ENCODE assay signal across 3 cellular contexts in genomic region chr5:134516984-134517383, GRCh38. TPM values are rescaled to one million over a fixed set of nuclear protein-coding genes. Genes with fewer than 3 reads are reported as not detected.
A peak's percentile ranks its signal among the peaks of the same experiment; 100 is the strongest.
DNase-seq lines count a peak whose midpoint lies in the region; ATAC-seq, FAIRE-seq and TF ChIP-seq lines count a peak whose summit lies in the region.
"Not testable (repeated sequence)": the region's sequence is repeated elsewhere in the genome, so short reads cannot be mapped to it uniquely, and the experiment has no call there.

No MANE protein-coding gene starts in this region.

- not testable (repeated sequence) for TF ChIP-seq CTCF in HEK293 (tag by site-specific recombination; IDR thresholded peaks at IDR 0.05); WTC11 (IDR thresholded peaks at IDR 0.05); K562 (IDR thresholded peaks at IDR 0.05 in 2 of 3, conservative IDR thresholded peaks at IDR 0.05 in 1 of 3; ENCODE audit: insufficient read depth in 2 of 3, low read depth in 1 of 3, low read length in 3 of 3)

- H2AFZ ChIP-seq in K562 (ENCODE audit: low read depth, low read length): not testable (repeated sequence)

- H4K20me1 ChIP-seq in K562 (replicated peaks; ENCODE audit: control insufficient read depth, insufficient read depth, low read length): not testable (repeated sequence)

- peaks cover 27% of the 10 kb centered on the region for H3K4me1 Mint-ChIP-seq in WTC11

- H3K36me3 ChIP-seq in HEK293 (ENCODE audit: control insufficient read depth in 2 of 2, insufficient read depth in 1 of 2, low read length in 2 of 2); K562 (ENCODE audit: control insufficient read depth, insufficient read depth, low read length): not testable (repeated sequence)

- not testable (repeated sequence) for H3K9me1 ChIP-seq in K562 (ENCODE audit: control insufficient read depth, insufficient read depth, low read length)

- TF ChIP-seq RAD21 in K562 (CRISPR knock-in tag; conservative IDR thresholded peaks at IDR 0.05 in 1 of 2, IDR thresholded peaks at IDR 0.05 in 1 of 2): not testable (repeated sequence)

- not testable (repeated sequence) for H3K9ac ChIP-seq in K562 (ENCODE audit: insufficient read depth in 1 of 2, low read depth in 2 of 2, low read length in 2 of 2)

- not testable (repeated sequence) for H3K27ac Mint-ChIP-seq in WTC11

- not testable (repeated sequence) for H3K9me3 ChIP-seq in HEK293 (ENCODE audit: control insufficient read depth, insufficient read depth, low read depth, low read length); K562 (replicated peaks; ENCODE audit: control insufficient read depth, insufficient read depth, low read depth, low read length)

- not testable (repeated sequence) for BruUV-seq in K562 (replicated peaks; lab: Mats Ljungman, UMichigan)

- H3K27me3 ChIP-seq in K562 (ENCODE audit: control insufficient read depth in 2 of 2, insufficient read depth in 2 of 2, low read length in 2 of 2): not testable (repeated sequence)

- not testable (repeated sequence) for H3K27ac ChIP-seq in HEK293 (ENCODE audit: extremely low read depth, low read depth, low read length); K562 (ENCODE audit: extremely low read depth, low read depth, low read length)

- DNase-seq in WTC11 (ENCODE audit: low spot score); K562 (ENCODE audit: extremely low read depth in 1 of 4, low spot score in 3 of 4): not testable (repeated sequence)

- in situ Hi-C loops in K562 (cut with MboI): not testable (repeated sequence)

- ATAC-seq in WTC11, K562: not testable (repeated sequence)

- TF ChIP-seq EP300 in K562 (IDR thresholded peaks at IDR 0.05; ENCODE audit: low read length): not testable (repeated sequence)

- 47% methylated on average over 8 of the region's 8 CpGs for WGBS in K562 (ENCODE audit: insufficient coverage, low coverage, missing lambda C conversion rate)

- not testable (repeated sequence) for H3K4me3 ChIP-seq in HEK293 (ENCODE audit: low read depth, low read length); K562

- H3K27me3 Mint-ChIP-seq in WTC11 (ENCODE audit: low read depth): not testable (repeated sequence)

- H3K4me3 Mint-ChIP-seq in WTC11: not testable (repeated sequence)

- H3K79me2 ChIP-seq in K562 (ENCODE audit: control insufficient read depth, insufficient read depth, low read length): not testable (repeated sequence)

- not testable (repeated sequence) for H3K4me2 ChIP-seq in K562 (ENCODE audit: insufficient read depth, low read length)

- POLR2A ChIA-PET in HEK293 (lab: Yijun Ruan, JAX): not testable (repeated sequence)
- POLR2A ChIA-PET in WTC11 (lab: Charles Lee) (interaction anchor here (0.6 kb wide), 1 partner anchor 50 kb away, joined by 3 read pairs; no protein-coding TSS in a partner anchor), K562 (lab: Yijun Ruan, JAX) (interaction anchor here (0.7 to 1.1 kb wide), 3 partner anchors 15 to 113 kb away, joined by 3 to 4 read pairs (median 3); partner anchors contain the start of gene CDKN2AIPNL)

- TF ChIP-seq POLR2A in K562 (conservative IDR thresholded peaks at IDR 0.05): not testable (repeated sequence)

- CTCF ChIA-PET in HEK293 (lab: Yijun Ruan, JAX); WTC11 (lab: Charles Lee); K562 (lab: Yijun Ruan, JAX; ENCODE audit: low intra/inter-chr PET ratio): not testable (repeated sequence)

- H3K9me3 Mint-ChIP-seq in WTC11: not testable (repeated sequence)

- H3K4me1 ChIP-seq in HEK293 (ENCODE audit: control insufficient read depth, insufficient read depth, low read length): not testable (repeated sequence)
- peaks cover 10 to 14% of the 10 kb centered on the region in 2 experiments for H3K4me1 ChIP-seq in K562 (replicated peaks in 1 of 2; ENCODE audit: control insufficient read depth in 2 of 2, insufficient read depth in 2 of 2, low read length in 2 of 2)

- intact Hi-C loops in K562 (cut with micrococcal nuclease): not testable (repeated sequence)

- H3K36me3 Mint-ChIP-seq in WTC11: not testable (repeated sequence)

- FAIRE-seq in K562 (lab: Jason Lieb, UNC): not testable (repeated sequence)

TF ChIP-seq in HEK293, 187 proteins besides CTCF, POLR2A, EP300 and RAD21:
- TF ChIP-seq ZNF121 (tag by site-specific recombination; IDR thresholded peaks at IDR 0.05): peak; percentile 68; the same call in 1 of the 2 replicates
TF ChIP-seq in HEK293: peak in this region for 1; not testable (repeated sequence) for 186.

TF ChIP-seq in WTC11, 78 proteins besides CTCF, POLR2A, EP300 and RAD21:
- TF ChIP-seq ZNF121 (CRISPR knock-in tag; IDR thresholded peaks at IDR 0.05): 0 out of 2 replicates have a peak, but pooled peaks have one; percentile 16

TF ChIP-seq in K562, 482 proteins besides CTCF, POLR2A, EP300 and RAD21:
- TF ChIP-seq ZNF121 (CRISPR knock-in tag; conservative IDR thresholded peaks at IDR 0.05): peak; percentile 67

RNA-seq across cellular contexts. Expression of gene JADE2, which starts 8.5 kb away (rescaled TPM):
- total RNA-seq in WTC11 (2021) (39.4 to 46.2 TPM (median 40.8 TPM) in 3 replicates), K562 (2014; rRNA removed) (14.5 and 22.8 TPM in 2 replicates), K562 (2014; rRNA removed; fragmentation: Illumina TruSeq; extraction: Trizol) (6.9 and 8.3 TPM in 2 replicates), K562 (2015; rRNA removed; fragmentation: Illumina TruSeq; extraction: Trizol) (13.7 and 14.1 TPM in 2 replicates), K562 (2021) (22.2 and 23.3 TPM in 2 replicates)
- total RNA-seq in K562 (2011; cell fraction: chromatin; rRNA removed; ENCODE audit: low replicate concordance): 12.7 and 26.6 TPM in 2 replicates
- 12.9 and 14.5 TPM in 2 replicates for total RNA-seq in K562 (2011; cell fraction: nucleolus; rRNA removed)
- 7.6 and 9.2 TPM in 2 replicates for total RNA-seq in K562 (2011; cell fraction: nucleoplasm; rRNA removed)
- polyA plus RNA-seq in K562 (2011; rRNA removed) (8.8 and 9.4 TPM in 2 replicates), K562 (2014; fragmentation: Illumina TruSeq; extraction: Trizol) (9.1 and 10.9 TPM in 2 replicates), K562 (2014; fragmentation: Nextera tagmentation; extraction: Ambion mirVana) (under 1 TPM; 0.50 to 0.55 TPM), K562 (2014; rRNA removed) (6.0 and 10.8 TPM in 2 replicates)
- polyA plus RNA-seq in K562 (2011; cell fraction: cytosol; rRNA removed): 7.8 and 14.9 TPM in 2 replicates
- polyA plus RNA-seq in K562 (2011; cell fraction: nucleus; rRNA removed): 10.6 and 18.6 TPM in 2 replicates
- 9.5 and 15.4 TPM in 2 replicates for polyA plus RNA-seq in K562 (2012)
- 11.5 and 14.4 TPM in 2 replicates for polyA minus RNA-seq in K562 (2011; rRNA and poly(A)+ RNA removed)
- 13.0 and 13.2 TPM in 2 replicates for polyA minus RNA-seq in K562 (2011; cell fraction: cytosol; rRNA and poly(A)+ RNA removed)
- 9.4 TPM in 2 replicates for polyA minus RNA-seq in K562 (2011; cell fraction: nucleus; rRNA and poly(A)+ RNA removed)
